In the genomic region with DNA sequence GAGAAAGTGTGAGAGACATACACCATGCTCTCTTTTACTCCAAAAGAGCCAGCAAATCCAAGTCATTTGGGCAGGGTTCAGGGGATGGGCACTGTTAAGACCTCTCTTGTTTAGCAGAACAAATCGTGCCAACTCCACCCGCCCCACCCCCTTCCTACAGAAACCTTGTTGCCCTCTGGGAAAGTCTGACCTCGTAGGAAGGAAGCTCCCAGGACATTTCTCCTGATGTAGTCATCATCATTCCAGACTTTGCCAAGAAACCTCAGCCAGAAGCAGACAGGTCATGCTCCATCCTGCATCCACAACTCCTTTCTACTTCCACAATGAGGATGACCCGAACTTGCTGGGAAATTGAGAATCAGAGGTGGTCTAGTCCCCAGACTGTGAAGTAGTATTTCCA, we compare ENCODE assay signal across 11 cellular contexts. TPM values are rescaled to one million over a fixed set of nuclear protein-coding genes. Genes with fewer than 3 reads are reported as not detected.
DNase-seq lines count a peak whose midpoint lies in the region; FAIRE-seq and TF ChIP-seq lines count a peak whose summit lies in the region.
"Had no signal": no experiment of that assay in that cellular context is flagged by ENCODE, and none has a peak within 500 bp of the region (broad histone marks: within the 10 kb centered on the region; RNA-seq: fewer than 3 reads in every experiment).

No MANE protein-coding gene starts in this region.

- H3K9me3 ChIP-seq in astrocyte (ENCODE audit: insufficient read depth, low read depth, low read length): no peaks in the 10 kb centered on the region

- H3K27me3 Mint-ChIP-seq in astrocyte (ENCODE audit: low read depth, unreplicated experiment): no peaks in the 10 kb centered on the region
- H3K27me3 Mint-ChIP-seq in activated CD4-positive, alpha-beta T cell treated with anti-CD3 and anti-CD28 coated beads, Interleukin-2, amount 10 ng/mL, durations not matched to agents 24 days and 14 days: peaks cover 26% of the 10 kb centered on the region

- DNase-seq in AG08395 (ENCODE audit: low spot score) (peak; percentile 86), HT1080 (ENCODE audit: low read depth) (peak; percentile 87), astrocyte (ENCODE audit: low read depth) (peak; percentile 82), islet precursor cell (peak; percentile 77), NCI-H345 (lab: John Stamatoyannopoulos, UW) (no peak), NOMO-1 treated with DMSO at 0.1 percent for 48 hours (lab: John Stamatoyannopoulos, UW; ENCODE audit: unreplicated experiment) (no peak), NCI-H82 (lab: John Stamatoyannopoulos, UW) (no peak)
- DNase-seq in activated CD4-positive, alpha-beta T cell treated with anti-CD3 and anti-CD28 coated beads, Interleukin-2, amount 10 ng/mL, durations not matched to agents 24 days and 14 days: no peak
- DNase-seq: anterior cingulate cortex; GDM1; stimulated activated naive CD8-positive, alpha-beta T cell treated with anti-CD3 and anti-CD28 coated beads, Interleukin-15, amount 100 ng/mL, for 72 hours had no signal

- H3K36me3 ChIP-seq in astrocyte (ENCODE audit: insufficient read depth, low read length): no peaks in the 10 kb centered on the region

- no peaks in the 10 kb centered on the region for H3K79me2 ChIP-seq in astrocyte (ENCODE audit: insufficient read depth, low read length)

- H3K36me3 Mint-ChIP-seq in astrocyte (ENCODE audit: low read depth, unreplicated experiment): no peaks in the 10 kb centered on the region
- no peaks in the 10 kb centered on the region for H3K36me3 Mint-ChIP-seq in activated CD4-positive, alpha-beta T cell treated with anti-CD3 and anti-CD28 coated beads, Interleukin-2, amount 10 ng/mL, durations not matched to agents 24 days and 14 days (ENCODE audit: low read depth)

- H3K27ac Mint-ChIP-seq in astrocyte (ENCODE audit: unreplicated experiment): peak overlapping the region; percentile 59
- H3K27ac Mint-ChIP-seq in activated CD4-positive, alpha-beta T cell treated with anti-CD3 and anti-CD28 coated beads, Interleukin-2, amount 10 ng/mL, durations not matched to agents 24 days and 14 days: no peak overlapping the region
- H3K27ac Mint-ChIP-seq: stimulated activated naive CD8-positive, alpha-beta T cell treated with anti-CD3 and anti-CD28 coated beads, Interleukin-15, amount 100 ng/mL, for 72 hours had no signal

- peak overlapping the region; percentile 20 for H3K4me3 Mint-ChIP-seq in astrocyte (ENCODE audit: unreplicated experiment)
- no peak overlapping the region for H3K4me3 Mint-ChIP-seq in activated CD4-positive, alpha-beta T cell treated with anti-CD3 and anti-CD28 coated beads, Interleukin-2, amount 10 ng/mL, durations not matched to agents 24 days and 14 days
- H3K4me3 Mint-ChIP-seq: stimulated activated naive CD8-positive, alpha-beta T cell treated with anti-CD3 and anti-CD28 coated beads, Interleukin-15, amount 100 ng/mL, for 72 hours had no signal

- peak; percentile 66 for FAIRE-seq in astrocyte (lab: Jason Lieb, UNC)

- H3K4me1 ChIP-seq in astrocyte (ENCODE audit: insufficient read depth, low read length): peaks cover 61% of the 10 kb centered on the region

- no peak overlapping the region for H3K27ac ChIP-seq in astrocyte (ENCODE audit: low read depth, low read length)

- no peaks in the 10 kb centered on the region for H3K9me3 Mint-ChIP-seq in astrocyte (ENCODE audit: unreplicated experiment)
- no peaks in the 10 kb centered on the region for H3K9me3 Mint-ChIP-seq in activated CD4-positive, alpha-beta T cell treated with anti-CD3 and anti-CD28 coated beads, Interleukin-2, amount 10 ng/mL, durations not matched to agents 24 days and 14 days
- H3K9me3 Mint-ChIP-seq: stimulated activated naive CD8-positive, alpha-beta T cell treated with anti-CD3 and anti-CD28 coated beads, Interleukin-15, amount 100 ng/mL, for 72 hours had no signal

- peak overlapping the region; percentile 55 for H3K4me2 ChIP-seq in astrocyte (ENCODE audit: low read length)

- intact Hi-C loops in activated CD4-positive, alpha-beta T cell treated with anti-CD3 and anti-CD28 coated beads, Interleukin-2, amount 10 ng/mL, durations not matched to agents 24 days and 14 days (cut with micrococcal nuclease): no loop called here

- H3K9ac ChIP-seq in astrocyte (ENCODE audit: low read length): no peak overlapping the region

- no peak for TF ChIP-seq CTCF in astrocyte (IDR thresholded peaks at IDR 0.05; ENCODE audit: insufficient read depth, low read depth, low read length)

- H4K20me1 ChIP-seq in astrocyte (ENCODE audit: insufficient read depth, low read length): no peaks in the 10 kb centered on the region

- H3K4me1 Mint-ChIP-seq in astrocyte (ENCODE audit: low read depth, unreplicated experiment): peaks cover 66% of the 10 kb centered on the region
- H3K4me1 Mint-ChIP-seq in activated CD4-positive, alpha-beta T cell treated with anti-CD3 and anti-CD28 coated beads, Interleukin-2, amount 10 ng/mL, durations not matched to agents 24 days and 14 days: peaks cover 10% of the 10 kb centered on the region

- no peaks in the 10 kb centered on the region for H3K27me3 ChIP-seq in astrocyte (ENCODE audit: insufficient read depth, low read length)

- no peak overlapping the region for H3K4me3 ChIP-seq in astrocyte (ENCODE audit: insufficient read depth, low read depth, low read length)

- no peak overlapping the region for H2AFZ ChIP-seq in astrocyte (ENCODE audit: low read depth, low read length)

RNA-seq across cellular contexts. Expression of gene UBE2T, which starts 57.7 kb away (rescaled TPM):
- total RNA-seq in HT1080 (2014; rRNA removed; shearing (Covaris generic)): 96.9 and 97.2 TPM in 2 replicates
- polyA plus RNA-seq in HT1080 (2015; cell fraction: cytosol; rRNA removed): 95.3 and 111 TPM in 2 replicates
- 68.7 and 79.0 TPM in 2 replicates for polyA plus RNA-seq in HT1080 (2015; cell fraction: nucleus; rRNA removed)
- 7.9 and 10.7 TPM in 2 replicates for total RNA-seq in astrocyte
- total RNA-seq in activated CD4-positive, alpha-beta T cell treated with anti-CD3 and anti-CD28 coated beads, Interleukin-2, amount 10 ng/mL, durations not matched to agents 24 days and 14 days: 92.4 and 109 TPM in 2 replicates

Comparison
In these comparisons a context has a peak if more than half of its experiments do, and no peak if none do; other contexts are left out.
1. DNase-seq: peak in AG08395 (single experiment), HT1080 (single experiment), astrocyte (single experiment) and islet precursor cell (single experiment); none in activated CD4-positive, alpha-beta T cell treated with anti-CD3 and anti-CD28 coated beads, Interleukin-2, amount 10 ng/mL, durations not matched to agents 24 days and 14 days (single experiment), NCI-H345 (single experiment), NOMO-1 treated with DMSO at 0.1 percent for 48 hours (single experiment) and NCI-H82 (single experiment).